In the genomic region with DNA sequence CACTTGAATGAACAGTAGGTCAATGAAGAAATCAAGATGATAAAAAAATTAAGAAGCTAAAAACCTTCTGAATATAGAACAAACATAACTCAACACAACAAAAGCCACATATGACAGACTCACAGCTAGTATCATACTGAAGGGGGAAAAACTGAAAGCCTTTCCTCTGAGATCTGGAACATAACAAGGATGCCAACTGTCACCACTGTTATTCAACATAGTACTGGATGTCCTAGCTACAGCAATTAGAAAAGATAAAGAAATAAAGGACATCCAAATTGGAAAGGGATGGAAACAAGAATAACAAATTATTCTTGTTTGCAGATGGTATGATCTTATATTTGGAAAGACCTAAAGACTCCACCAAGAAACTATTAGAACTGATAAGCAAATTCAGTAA, we compare ENCODE assay signal across 23 cellular contexts.
"Had no signal": no experiment of that assay in that cellular context is flagged by ENCODE, and none has a peak within 500 bp of the region (broad histone marks: within the 10 kb centered on the region; RNA-seq: fewer than 3 reads in every experiment).

No MANE protein-coding gene starts in this region.

- H3K4me1 ChIP-seq: lower lobe of right lung, parathyroid adenoma, psoas muscle, tibial nerve, uterus had no signal

- DNase-seq: heart left ventricle; hypothalamus; immature natural killer cell; kidney; lower lobe of right lung; mammary epithelial cell; mesenchymal stem cell; naive thymus-derived CD8-positive, alpha-beta T cell; occipital lobe; psoas muscle; stimulated activated CD4-positive, alpha-beta T cell treated with anti-CD3 and anti-CD28 coated beads, Interleukin-2, amount 100 ng/mL, for 48 hours; stimulated activated CD4-positive, alpha-beta T cell treated with anti-CD3 and anti-CD28 coated beads, Interleukin-4, amount 100 ng/mL, for 4 hours; stimulated activated CD8-positive, alpha-beta memory T cell treated with anti-CD3 and anti-CD28 coated beads, Interleukin-4, amount 100 ng/mL, for 48 hours; stimulated activated naive CD4-positive, alpha-beta T cell treated with Interleukin-2 at 50 U/mL for 16 hours; stimulated activated naive CD8-positive, alpha-beta T cell treated with anti-CD3 and anti-CD28 coated beads, Interleukin-15, amount 100 ng/mL, for 72 hours; substantia nigra; uterus had no signal

- ATAC-seq: lower lobe of right lung; naive thymus-derived CD8-positive, alpha-beta T cell; psoas muscle; sciatic nerve; stimulated activated memory B cell treated with anti-CD40 and anti-IgM and Interleukin-4, amounts not matched to agents 10 μg/mL and 1 μg/mL and 100 μg/mL, for 72 hours; stimulated activated naive CD8-positive, alpha-beta T cell treated with anti-CD3 and anti-CD28 coated beads, Interleukin-15, amount 100 ng/mL, for 72 hours had no signal

- H3K4me3 ChIP-seq: heart left ventricle, lower lobe of right lung, psoas muscle, skin epidermis, tibial nerve, uterus had no signal

- H3K9ac ChIP-seq: parathyroid adenoma had no signal

- H3K9me3 ChIP-seq: lower lobe of right lung, neutrophil, psoas muscle, uterus had no signal

- H2AFZ ChIP-seq: parathyroid adenoma had no signal

- H3K36me3 ChIP-seq: heart left ventricle, lower lobe of right lung, tibial nerve, uterus had no signal

- H3K27ac ChIP-seq: lower lobe of right lung, neutrophil, parathyroid adenoma, psoas muscle, skin epidermis, tibial nerve, uterus had no signal

- H3K27me3 ChIP-seq: heart left ventricle, neutrophil, tibial nerve, uterus had no signal
